Comparison of ENCODE assay signal across 8 cellular contexts in genomic region chr1:242467556-242468145, GRCh38. TPM values are rescaled to one million over a fixed set of nuclear protein-coding genes. Genes with fewer than 3 reads are reported as not detected.
A peak's percentile ranks its signal among the peaks of the same experiment; 100 is the strongest.
DNase-seq lines count a peak whose midpoint lies in the region; ATAC-seq, FAIRE-seq and TF ChIP-seq lines count a peak whose summit lies in the region.

No MANE protein-coding gene starts in this region.

- no peak overlapping the region for H3K4me3 ChIP-seq in kidney (ENCODE audit: low read length in 2 of 2)

- intact Hi-C loops in kidney (cut with DNase I): no loop called here

- H3K27ac ChIP-seq in kidney (ENCODE audit: low read depth in 2 of 2, low read length in 2 of 2): no peak overlapping the region

- no peaks in the 10 kb centered on the region for H3K9me3 Mint-ChIP-seq in stimulated activated naive CD8-positive, alpha-beta T cell treated with anti-CD3 and anti-CD28 coated beads, Interleukin-15, amount 100 ng/mL, for 72 hours

- H3K27me3 Mint-ChIP-seq in stimulated activated naive CD8-positive, alpha-beta T cell treated with anti-CD3 and anti-CD28 coated beads, Interleukin-15, amount 100 ng/mL, for 72 hours: no peaks in the 10 kb centered on the region

- H3K4me3 Mint-ChIP-seq in stimulated activated naive CD8-positive, alpha-beta T cell treated with anti-CD3 and anti-CD28 coated beads, Interleukin-15, amount 100 ng/mL, for 72 hours: no peak overlapping the region

- H3K4me1 ChIP-seq in kidney (ENCODE audit: control insufficient read depth in 1 of 2, insufficient read depth in 1 of 2, low read depth in 1 of 2, low read length in 2 of 2): no peaks in the 10 kb centered on the region

- H3K36me3 ChIP-seq in kidney (ENCODE audit: control insufficient read depth in 1 of 2, insufficient read depth in 2 of 2, low read length in 2 of 2): no peaks in the 10 kb centered on the region

- H3K27ac Mint-ChIP-seq in stimulated activated naive CD8-positive, alpha-beta T cell treated with anti-CD3 and anti-CD28 coated beads, Interleukin-15, amount 100 ng/mL, for 72 hours: no peak overlapping the region

- in situ Hi-C loops in T47D (cut with HindIII; ENCODE audit: low pct_unique_long_range_greater_than_20kb, low sequenced_read_pairs): no loop called here

- DNase-seq in COR-L47 (lab: John Stamatoyannopoulos, UW): peak; percentile 79
- DNase-seq in NOMO-1 (lab: John Stamatoyannopoulos, UW; ENCODE audit: unreplicated experiment in 2 of 2): peak; percentile 13 to 20
- DNase-seq in T47D (ENCODE audit: low read depth in 1 of 2, low spot score in 1 of 2): peak; percentile 47 to 74
- no peak for DNase-seq in kidney
- no peak for DNase-seq in stimulated activated naive CD8-positive, alpha-beta T cell treated with anti-CD3 and anti-CD28 coated beads, Interleukin-15, amount 100 ng/mL, for 72 hours
- DNase-seq in NCI-H187 treated with DMSO at 0.1 percent for 48 hours (lab: John Stamatoyannopoulos, UW): no peak

- H3K9ac ChIP-seq in kidney (ENCODE audit: low read length in 2 of 2): no peak overlapping the region

- FAIRE-seq in kidney (lab: Jason Lieb, UNC): no peak

- H3K4me1 Mint-ChIP-seq in stimulated activated naive CD8-positive, alpha-beta T cell treated with anti-CD3 and anti-CD28 coated beads, Interleukin-15, amount 100 ng/mL, for 72 hours: no peaks in the 10 kb centered on the region

- H3K9me3 ChIP-seq in kidney (ENCODE audit: control insufficient read depth in 1 of 2, low read length in 2 of 2): no peaks in the 10 kb centered on the region

- peak; percentile 59 for TF ChIP-seq CTCF in kidney (IDR thresholded peaks at IDR 0.05; ENCODE audit: borderline replicate concordance, extremely low read depth, insufficient read depth)

- ATAC-seq in GM19043 (IDR thresholded peaks at IDR 0.05; ENCODE audit: low read depth, unreplicated experiment) (peak; percentile 73), HG03460 (IDR thresholded peaks at IDR 0.05; ENCODE audit: unreplicated experiment) (peak; percentile 79)
- ATAC-seq in stimulated activated naive CD8-positive, alpha-beta T cell treated with anti-CD3 and anti-CD28 coated beads, Interleukin-15, amount 100 ng/mL, for 72 hours: peak; percentile 52

RNA-seq across cellular contexts. Expression of gene PLD5, which starts 56.8 kb away (rescaled TPM):
- total RNA-seq in kidney: 0.47 TPM
- polyA plus RNA-seq in kidney (ENCODE audit: insufficient read depth, low read depth, low replicate concordance): 0.24 TPM

Comparison
In these comparisons a context has a peak if more than half of its experiments do, and no peak if none do; other contexts are left out.
1. DNase-seq: peak in COR-L47 (single experiment), NOMO-1 (2 of 2) and T47D (2 of 2); none in kidney (single experiment), stimulated activated naive CD8-positive, alpha-beta T cell treated with anti-CD3 and anti-CD28 coated beads, Interleukin-15, amount 100 ng/mL, for 72 hours (0 of 2) and NCI-H187 treated with DMSO at 0.1 percent for 48 hours (single experiment).
2. Peak in every context shown above with its lines, with median percentiles within 50 percentile points of each other: ATAC-seq.